In the genomic region with DNA sequence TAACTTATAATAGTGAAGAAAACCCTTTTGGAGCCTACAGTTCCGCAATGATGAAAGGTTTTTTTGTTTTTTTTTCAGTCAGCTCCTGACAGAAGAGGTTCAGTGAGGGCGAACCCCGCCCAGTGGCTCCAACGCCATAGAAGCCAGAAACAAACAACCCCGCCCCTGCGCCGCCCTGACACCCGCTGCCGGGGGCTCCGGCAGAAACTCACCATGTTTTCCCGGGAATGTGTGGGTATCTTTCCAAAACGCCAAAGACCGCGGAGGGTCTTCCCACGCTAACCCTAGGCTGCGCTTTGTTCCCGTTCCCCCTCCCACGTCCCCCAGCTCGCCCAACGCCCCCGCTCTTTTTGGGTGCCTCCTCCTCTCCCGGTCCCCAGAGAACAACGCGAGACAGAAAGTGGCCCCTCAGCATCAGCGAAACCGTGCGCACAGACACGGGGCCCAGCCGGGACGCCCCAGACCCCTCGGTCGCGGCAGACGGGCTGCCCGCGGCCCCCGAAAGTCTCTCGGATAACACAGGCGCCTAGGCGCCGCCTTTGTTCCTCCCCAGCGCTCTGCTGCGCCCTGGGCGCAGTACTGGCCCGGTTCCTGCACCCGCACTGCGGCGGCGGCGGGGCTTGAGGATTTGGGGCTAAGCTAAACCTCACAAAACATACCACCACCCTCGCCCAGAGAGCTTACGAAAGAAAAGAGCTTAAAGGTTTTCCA, we compare ENCODE assay signal across 8 cellular contexts. TPM values are rescaled to one million over a fixed set of nuclear protein-coding genes. Genes with fewer than 3 reads are reported as not detected.
DNase-seq lines count a peak whose midpoint lies in the region; ATAC-seq, FAIRE-seq and TF ChIP-seq lines count a peak whose summit lies in the region.

No MANE protein-coding gene starts in this region.

- FAIRE-seq in GM18507 (lab: Jason Lieb, UNC) = no peak

- H3K27me3 Mint-ChIP-seq in activated CD8-positive, alpha-beta T cell treated with anti-CD3 and anti-CD28 coated beads for 36 hours = no peaks in the 10 kb centered on the region
- H3K27me3 Mint-ChIP-seq in memory B cell = no peaks in the 10 kb centered on the region

- peaks cover 24% of the 10 kb centered on the region for H3K36me3 ChIP-seq in A673 (ENCODE audit: insufficient read depth, low read length, poor library complexity, severe bottlenecking)

- DNase-seq in A673 (ENCODE audit: low spot score) (peak; percentile 81), GM18507 (ENCODE audit: extremely low spot score, insufficient read length, low read depth) (peak; percentile 23), NCI-H2196 treated with DMSO at 0.1 percent for 48 hours (lab: John Stamatoyannopoulos, UW; ENCODE audit: unreplicated experiment) (peak; percentile 10), memory B cell (ENCODE audit: low spot score in 2 of 2) (peak; percentile 69 to 80)
- peak; percentile 90 for DNase-seq in activated CD8-positive, alpha-beta T cell treated with anti-CD3 and anti-CD28 coated beads for 36 hours
- peak; percentile 71 for DNase-seq in effector CD4-positive, alpha-beta T cell
- peak; percentile 50 for DNase-seq in stimulated activated CD8-positive, alpha-beta memory T cell treated with anti-CD3 and anti-CD28 coated beads, Interleukin-12 subunit alpha, Interleukin-12 subunit beta, amount 100 ng/mL, for 1 hour (ENCODE audit: low read depth)

- BruUV-seq in A673 (replicated peaks; lab: Mats Ljungman, UMichigan) = TSS peak; percentile 56

- no peak; the same call in 1 of the 2 replicates for TF ChIP-seq CTCF in A673 (conservative IDR thresholded peaks at IDR 0.05; ENCODE audit: low read depth, low read length)
- no peak for TF ChIP-seq CTCF in activated CD8-positive, alpha-beta T cell treated with anti-CD3 and anti-CD28 coated beads for 36 hours (IDR thresholded peaks at IDR 0.05)

- peak; percentile 40 for ATAC-seq in HG03039 (IDR thresholded peaks at IDR 0.05; ENCODE audit: unreplicated experiment)
- peak; percentile 49 for ATAC-seq in activated CD8-positive, alpha-beta T cell treated with anti-CD3 and anti-CD28 coated beads for 36 hours
- ATAC-seq in memory B cell (ENCODE audit: low read depth) = peak; percentile 52

- CTCF ChIA-PET in A673 (lab: Charles Lee) = interaction anchor here (0.6 to 1.1 kb wide), 5 partner anchors 27 to 340 kb away, joined by 3 to 5 read pairs (median 3); no protein-coding TSS in a partner anchor
- CTCF ChIA-PET in activated CD8-positive, alpha-beta T cell treated with anti-CD3 and anti-CD28 coated beads for 36 hours (lab: Charles Lee) = interaction anchor here (0.6 to 3.0 kb wide), 9 partner anchors 9 to 179 kb away, joined by 3 to 13 read pairs (median 4); a partner anchor contains a TSS

- H3K27ac Mint-ChIP-seq in activated CD8-positive, alpha-beta T cell treated with anti-CD3 and anti-CD28 coated beads for 36 hours = peak overlapping the region; percentile 97
- peak overlapping the region; percentile 98 for H3K27ac Mint-ChIP-seq in memory B cell

- peaks cover 16% of the 10 kb centered on the region for H3K4me1 Mint-ChIP-seq in activated CD8-positive, alpha-beta T cell treated with anti-CD3 and anti-CD28 coated beads for 36 hours (ENCODE audit: low read depth)
- peaks cover 13% of the 10 kb centered on the region for H3K4me1 Mint-ChIP-seq in memory B cell

- H3K36me3 Mint-ChIP-seq in activated CD8-positive, alpha-beta T cell treated with anti-CD3 and anti-CD28 coated beads for 36 hours (ENCODE audit: low read depth) = peaks cover 17% of the 10 kb centered on the region
- H3K36me3 Mint-ChIP-seq in memory B cell = peaks cover 14% of the 10 kb centered on the region

- H3K4me3 ChIP-seq in A673 (ENCODE audit: low read depth, low read length, poor library complexity, severe bottlenecking) = peak overlapping the region; percentile 94

- peak overlapping the region; percentile 95 for H3K4me3 Mint-ChIP-seq in activated CD8-positive, alpha-beta T cell treated with anti-CD3 and anti-CD28 coated beads for 36 hours
- peak overlapping the region; percentile 97 for H3K4me3 Mint-ChIP-seq in memory B cell

- POLR2A ChIA-PET in A673 (lab: Charles Lee; ENCODE audit: low non-redundant PET) = interaction anchor here (0.6 to 0.7 kb wide), 4 partner anchors 34 to 58 kb away, joined by 3 to 16 read pairs (median 10); no protein-coding TSS in a partner anchor
- POLR2A ChIA-PET in activated CD8-positive, alpha-beta T cell treated with anti-CD3 and anti-CD28 coated beads for 36 hours (lab: Charles Lee) = interaction anchor here (0.6 to 4.8 kb wide), 23 partner anchors 8 to 553 kb away, joined by 3 to 72 read pairs (median 4); a partner anchor contains a TSS

- H3K9me3 Mint-ChIP-seq in activated CD8-positive, alpha-beta T cell treated with anti-CD3 and anti-CD28 coated beads for 36 hours = no peaks in the 10 kb centered on the region
- no peaks in the 10 kb centered on the region for H3K9me3 Mint-ChIP-seq in memory B cell

- peak overlapping the region; percentile 89 for H3K27ac ChIP-seq in A673 (ENCODE audit: low read depth, low read length, poor library complexity, severe bottlenecking)

- intact Hi-C loops in A673 (cut with micrococcal nuclease; ENCODE audit: unreplicated experiment) = loop anchor here (2.0 kb wide), 2 partner anchors 46 to 58 kb away; a partner anchor contains a TSS
- intact Hi-C loops in activated CD8-positive, alpha-beta T cell treated with anti-CD3 and anti-CD28 coated beads for 36 hours (cut with micrococcal nuclease) = loop anchor here (2.0 kb wide), 1 partner anchor 58 kb away; a partner anchor contains a TSS

- H3K9me3 ChIP-seq in A673 (ENCODE audit: low read depth, low read length, poor library complexity, severe bottlenecking) = no peaks in the 10 kb centered on the region

- H3K4me1 ChIP-seq in A673 (ENCODE audit: insufficient read depth, low read length, poor library complexity, severe bottlenecking) = peaks cover 21% of the 10 kb centered on the region

- H3K27me3 ChIP-seq in A673 (replicated peaks; ENCODE audit: insufficient read depth, low read depth, low read length, poor library complexity) = no peaks in the 10 kb centered on the region

RNA-seq across cellular contexts. Expression of a gene that starts 0.5 kb away (rescaled TPM):
- 421 and 504 TPM in 2 replicates for total RNA-seq in A673 (2021)
- 10 to 100 TPM; 70.6 to 71.2 TPM for total RNA-seq in activated CD8-positive, alpha-beta T cell treated with anti-CD3 and anti-CD28 coated beads for 36 hours

RNA-seq across cellular contexts. Expression of a gene that starts 57.2 kb away (rescaled TPM):
- 3,473 and 3,645 TPM in 2 replicates for total RNA-seq in A673 (2021)
- total RNA-seq in activated CD8-positive, alpha-beta T cell treated with anti-CD3 and anti-CD28 coated beads for 36 hours = 1,000 to 10,000 TPM; 2,169 to 2,181 TPM

Comparison
In these comparisons a context has a peak if more than half of its experiments do, and no peak if none do; other contexts are left out.
1. Peak in every context shown above with its lines: DNase-seq, ATAC-seq, H3K4me3 ChIP-seq and H3K27ac ChIP-seq.
2. DNase-seq: peak in every context shown above with its lines; median percentile 90 in activated CD8-positive, alpha-beta T cell treated with anti-CD3 and anti-CD28 coated beads for 36 hours; 81 in A673; 74 in memory B cell; 71 in effector CD4-positive, alpha-beta T cell; 50 in stimulated activated CD8-positive, alpha-beta memory T cell treated with anti-CD3 and anti-CD28 coated beads, Interleukin-12 subunit alpha, Interleukin-12 subunit beta, amount 100 ng/mL, for 1 hour; 23 in GM18507; 10 in NCI-H2196 treated with DMSO at 0.1 percent for 48 hours.